In genomic region chr10:88754272-88754671, GRCh38 we compare ENCODE assay signal across 17 cellular contexts. TPM values are rescaled to one million over a fixed set of nuclear protein-coding genes. Genes with fewer than 3 reads are reported as not detected.
DNase-seq lines count a peak whose midpoint lies in the region; ATAC-seq, FAIRE-seq and TF ChIP-seq lines count a peak whose summit lies in the region.
"Had no signal": no experiment of that assay in that cellular context is flagged by ENCODE, and none has a peak within 500 bp of the region (broad histone marks: within the 10 kb centered on the region; RNA-seq: fewer than 3 reads in every experiment).

No MANE protein-coding gene starts in this region.

- H3K4me3 ChIP-seq in adipocyte (ENCODE audit: low read length) (no peak overlapping the region), fibroblast of mammary gland (ENCODE audit: control insufficient read depth, low read depth, low read length) (no peak overlapping the region), Karpas-422 (ENCODE audit: low read length) (no peak overlapping the region)

- no peak overlapping the region for H3K4me2 ChIP-seq in Karpas-422 (ENCODE audit: low read depth, low read length, poor library complexity, severe bottlenecking)

- H3K79me2 ChIP-seq in Karpas-422 (ENCODE audit: low read length) = no peaks in the 10 kb centered on the region

- no peaks in the 10 kb centered on the region for H3K9me2 ChIP-seq in Karpas-422 (replicated peaks; ENCODE audit: insufficient read depth, low read length)

- DNase-seq in H54 (ENCODE audit: insufficient read length, low spot score) (peak; percentile 5), adipocyte (ENCODE audit: low read depth) (peak; percentile 86), fibroblast of mammary gland (ENCODE audit: low read depth) (peak; percentile 85), iPS-NIHi11 (ENCODE audit: low spot score) (no peak), Karpas-422 (no peak)
- DNase-seq: cerebellar nuclear complex; left ventricle myocardium superior; NCI-H1092 treated with DMSO at 0.1 percent for 48 hours; stimulated activated CD4-positive, alpha-beta T cell treated with anti-CD3 and anti-CD28 coated beads, Interleukin-15, amount 100 ng/mL, for 24 hours had no signal

- H3K9ac ChIP-seq in adipocyte (ENCODE audit: low read length) = no peak overlapping the region
- no peak overlapping the region for H3K9ac ChIP-seq in Karpas-422 (ENCODE audit: low read length)

- no peaks in the 10 kb centered on the region for H3K36me3 ChIP-seq in adipocyte (ENCODE audit: control insufficient read depth, insufficient read depth, low read length, severe bottlenecking)
- H3K36me3 ChIP-seq in Karpas-422 (ENCODE audit: insufficient read depth, low read length) = no peaks in the 10 kb centered on the region

- no peak for ATAC-seq in HG02938 (IDR thresholded peaks at IDR 0.05; ENCODE audit: unreplicated experiment)
- no peak for ATAC-seq in HG02885 (IDR thresholded peaks at IDR 0.05; ENCODE audit: poor library complexity, unreplicated experiment)
- ATAC-seq: HepG2, left ventricle myocardium superior had no signal

- H3K9me3 ChIP-seq in adipocyte (ENCODE audit: control insufficient read depth, low read length) = peaks cover 5% of the 10 kb centered on the region
- no peaks in the 10 kb centered on the region for H3K9me3 ChIP-seq in Karpas-422 (ENCODE audit: low read length)

- H2AFZ ChIP-seq in Karpas-422 (ENCODE audit: low read length) = no peak overlapping the region

- no peak for TF ChIP-seq CTCF in fibroblast of mammary gland (conservative IDR thresholded peaks at IDR 0.05; ENCODE audit: control insufficient read depth, insufficient read depth, low read depth, low read length)

- H3K4me1 ChIP-seq in adipocyte (ENCODE audit: control insufficient read depth, insufficient read depth, low read length) = peaks cover 13% of the 10 kb centered on the region
- no peaks in the 10 kb centered on the region for H3K4me1 ChIP-seq in Karpas-422 (ENCODE audit: low read length)

- H3K27me3 ChIP-seq in adipocyte (replicated peaks; ENCODE audit: control insufficient read depth, insufficient read depth, low read length) (no peaks in the 10 kb centered on the region), Karpas-422 (ENCODE audit: low read length) (no peaks in the 10 kb centered on the region)

- no peak overlapping the region for H3K27ac ChIP-seq in Karpas-422 (ENCODE audit: low read length)

- no peaks in the 10 kb centered on the region for H4K20me1 ChIP-seq in Karpas-422 (ENCODE audit: insufficient read depth, low read depth, low read length)

- TF ChIP-seq POLR2A in H54 (IDR thresholded peaks at IDR 0.05; ENCODE audit: low read depth, low read length) = no peak

- peak; percentile 68 for FAIRE-seq in H54 (lab: Jason Lieb, UNC)
- FAIRE-seq: HepG2 had no signal

RNA-seq across cellular contexts. Expression of gene LIPN, which starts 5.5 kb away (rescaled TPM):
- total RNA-seq in Karpas-422 (2014; rRNA removed; shearing (Covaris generic); ENCODE audit: low replicate concordance) = not detected in 2 replicates
- total RNA-seq: epithelial cell of proximal tubule, G401, HepG2, myocyte had no signal

RNA-seq across cellular contexts. Expression of gene LIPK, which starts 48.2 kb away (rescaled TPM):
- not detected in 2 replicates for total RNA-seq in Karpas-422 (2014; rRNA removed; shearing (Covaris generic); ENCODE audit: low replicate concordance)
- total RNA-seq: epithelial cell of proximal tubule, G401, HepG2, left ventricle myocardium superior, myocyte, posterior vena cava, subcutaneous adipose tissue had no signal

RNA-seq across cellular contexts. Expression of gene LIPM, which starts 48.3 kb away (rescaled TPM):
- not detected in 2 replicates for total RNA-seq in Karpas-422 (2014; rRNA removed; shearing (Covaris generic); ENCODE audit: low replicate concordance)
- total RNA-seq: epithelial cell of proximal tubule, G401, HepG2, left ventricle myocardium superior, myocyte, posterior vena cava, subcutaneous adipose tissue had no signal

Comparison
In these comparisons a context has a peak if more than half of its experiments do, and no peak if none do; other contexts are left out.
1. DNase-seq: peak in H54 (single experiment), adipocyte (single experiment) and fibroblast of mammary gland (single experiment); none in iPS-NIHi11 (single experiment) and Karpas-422 (single experiment).